In genomic region chr2:138476940-138477339, GRCh38 we compare ENCODE assay signal across 1 cellular context.
TF ChIP-seq lines count a peak whose summit lies in the region.

No MANE protein-coding gene starts in this region.

TF ChIP-seq in HepG2, 621 proteins besides CTCF, POLR2A, EP300 and RAD21 (continued from another document):
- TF ChIP-seq, protein P1, sequence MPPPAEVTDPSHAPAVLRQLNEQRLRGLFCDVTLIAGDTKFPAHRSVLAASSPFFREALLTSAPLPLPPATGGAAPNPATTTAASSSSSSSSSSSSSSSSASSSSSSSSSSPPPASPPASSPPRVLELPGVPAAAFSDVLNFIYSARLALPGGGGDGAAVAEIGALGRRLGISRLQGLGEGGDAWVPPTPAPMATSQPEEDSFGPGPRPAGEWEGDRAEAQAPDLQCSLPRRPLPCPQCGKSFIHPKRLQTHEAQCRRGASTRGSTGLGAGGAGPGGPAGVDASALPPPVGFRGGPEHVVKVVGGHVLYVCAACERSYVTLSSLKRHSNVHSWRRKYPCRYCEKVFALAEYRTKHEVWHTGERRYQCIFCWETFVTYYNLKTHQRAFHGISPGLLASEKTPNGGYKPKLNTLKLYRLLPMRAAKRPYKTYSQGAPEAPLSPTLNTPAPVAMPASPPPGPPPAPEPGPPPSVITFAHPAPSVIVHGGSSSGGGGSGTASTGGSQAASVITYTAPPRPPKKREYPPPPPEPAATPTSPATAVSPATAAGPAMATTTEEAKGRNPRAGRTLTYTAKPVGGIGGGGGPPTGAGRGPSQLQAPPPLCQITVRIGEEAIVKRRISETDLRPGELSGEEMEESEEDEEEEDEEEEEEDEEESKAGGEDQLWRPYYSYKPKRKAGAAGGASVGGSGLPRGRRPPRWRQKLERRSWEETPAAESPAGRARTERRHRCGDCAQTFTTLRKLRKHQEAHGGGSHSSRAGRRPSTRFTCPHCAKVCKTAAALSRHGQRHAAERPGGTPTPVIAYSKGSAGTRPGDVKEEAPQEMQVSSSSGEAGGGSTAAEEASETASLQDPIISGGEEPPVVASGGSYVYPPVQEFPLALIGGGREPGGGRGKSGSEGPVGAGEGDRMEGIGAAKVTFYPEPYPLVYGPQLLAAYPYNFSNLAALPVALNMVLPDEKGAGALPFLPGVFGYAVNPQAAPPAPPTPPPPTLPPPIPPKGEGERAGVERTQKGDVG (CRISPR knock-in tag; IDR thresholded peaks at IDR 0.05; ENCODE audit: borderline replicate concordance): no peak
